Comparison of ENCODE assay signal across 1 cellular context in genomic region chr16:67943256-67943618, GRCh38.
A peak's percentile ranks its signal among the peaks of the same experiment; 100 is the strongest.
TF ChIP-seq lines count a peak whose summit lies in the region.

No MANE protein-coding gene starts in this region.

TF ChIP-seq in HepG2, 621 proteins besides CTCF, POLR2A, EP300 and RAD21 (continued from another document and continues in another):
- TF ChIP-seq E2F1 (CRISPR knock-in tag; IDR thresholded peaks at IDR 0.05), result no peak
- no peak for TF ChIP-seq E2F5 (CRISPR knock-in tag; conservative IDR thresholded peaks at IDR 0.05)
- TF ChIP-seq TP53 (CRISPR knock-in tag; conservative IDR thresholded peaks at IDR 0.05), result no peak
- 0 out of 2 replicates have a peak, but pooled peaks have one; percentile 7 for TF ChIP-seq FOXO4 (CRISPR knock-in tag; conservative IDR thresholded peaks at IDR 0.05)
- no peak; the same call in 1 of the 2 replicates for TF ChIP-seq PRMT3 (CRISPR knock-in tag; IDR thresholded peaks at IDR 0.05; ENCODE audit: borderline replicate concordance, low read depth)
- no peak for TF ChIP-seq ISX (CRISPR knock-in tag; conservative IDR thresholded peaks at IDR 0.05)
- no peak for TF ChIP-seq SNAI1 (CRISPR knock-in tag; IDR thresholded peaks at IDR 0.05; ENCODE audit: borderline replicate concordance)
- no peak for TF ChIP-seq MAFG (CRISPR knock-in tag; IDR thresholded peaks at IDR 0.05)
- peak; percentile 20; the same call in 1 of the 2 replicates for TF ChIP-seq PHF20 (CRISPR knock-in tag; IDR thresholded peaks at IDR 0.05)
- TF ChIP-seq ZNF83 (CRISPR knock-in tag; IDR thresholded peaks at IDR 0.05; ENCODE audit: borderline replicate concordance), result no peak
- peak; percentile 42; the same call in 1 of the 2 replicates for TF ChIP-seq FOXO1 (CRISPR knock-in tag; IDR thresholded peaks at IDR 0.05)
- TF ChIP-seq ZBTB26 (CRISPR knock-in tag; IDR thresholded peaks at IDR 0.05; ENCODE audit: borderline replicate concordance), result no peak
- no peak for TF ChIP-seq ZNF282 (IDR thresholded peaks at IDR 0.05; ENCODE audit: partially characterized antibody)
- TF ChIP-seq KMT2B (CRISPR knock-in tag; IDR thresholded peaks at IDR 0.05), result no peak; the same call in 1 of the 2 replicates
- peak; percentile 83 for TF ChIP-seq SALL1 (CRISPR knock-in tag; IDR thresholded peaks at IDR 0.05)
- TF ChIP-seq HDAC6 (IDR thresholded peaks at IDR 0.05; ENCODE audit: low read depth, low read length), result no peak
- peak; percentile 99 for TF ChIP-seq PAXIP1 (CRISPR knock-in tag; conservative IDR thresholded peaks at IDR 0.05)
- TF ChIP-seq ZMAT3 (CRISPR knock-in tag; conservative IDR thresholded peaks at IDR 0.05), result 0 out of 2 replicates have a peak, but pooled peaks have one; percentile 2
- no peak for TF ChIP-seq TOE1 (CRISPR knock-in tag; IDR thresholded peaks at IDR 0.05)
- peak; percentile 83 for TF ChIP-seq MED8 (CRISPR knock-in tag; IDR thresholded peaks at IDR 0.05; ENCODE audit: insufficient replicate concordance)
- no peak for TF ChIP-seq DBP (CRISPR knock-in tag; IDR thresholded peaks at IDR 0.05; ENCODE audit: not compliant biosample characterization)
- no peak for TF ChIP-seq MIER2 (CRISPR knock-in tag; IDR thresholded peaks at IDR 0.05)
- no peak for TF ChIP-seq NFIB (CRISPR knock-in tag; IDR thresholded peaks at IDR 0.05; ENCODE audit: borderline replicate concordance)
- TF ChIP-seq ZNF558 (CRISPR knock-in tag; IDR thresholded peaks at IDR 0.05; ENCODE audit: borderline replicate concordance), result no peak; the same call in 1 of the 2 replicates
- peak; percentile 26; the same call in 1 of the 2 replicates for TF ChIP-seq SOX5 (CRISPR knock-in tag; IDR thresholded peaks at IDR 0.05; ENCODE audit: borderline replicate concordance)
- TF ChIP-seq ZNF3 (CRISPR knock-in tag; IDR thresholded peaks at IDR 0.05), result no peak
- TF ChIP-seq YEATS4 (CRISPR knock-in tag; IDR thresholded peaks at IDR 0.05; ENCODE audit: borderline replicate concordance), result peak; percentile 20; the same call in 1 of the 2 replicates
- no peak for TF ChIP-seq ZNF496 (CRISPR knock-in tag; IDR thresholded peaks at IDR 0.05; ENCODE audit: insufficient replicate concordance)
- TF ChIP-seq ZSCAN31 (CRISPR knock-in tag; IDR thresholded peaks at IDR 0.05; ENCODE audit: low read depth), result no peak; the same call in 1 of the 2 replicates
- no peak for TF ChIP-seq GABPB1 (CRISPR knock-in tag; IDR thresholded peaks at IDR 0.05)
- no peak; the same call in 1 of the 2 replicates for TF ChIP-seq JUNB (CRISPR knock-in tag; IDR thresholded peaks at IDR 0.05; ENCODE audit: borderline replicate concordance)
- 0 out of 2 replicates have a peak, but pooled peaks have one; percentile 15 for TF ChIP-seq ZSCAN9 (CRISPR knock-in tag; IDR thresholded peaks at IDR 0.05; ENCODE audit: borderline replicate concordance)
- TF ChIP-seq FOSL2 (CRISPR knock-in tag; IDR thresholded peaks at IDR 0.05), result no peak; the same call in 1 of the 2 replicates
- no peak for TF ChIP-seq FOSL1 (CRISPR knock-in tag; IDR thresholded peaks at IDR 0.05; ENCODE audit: borderline replicate concordance)
- no peak for TF ChIP-seq SRSF9 (IDR thresholded peaks at IDR 0.05; ENCODE audit: borderline replicate concordance, insufficient read depth, low read depth, low read length, poor library complexity, severe bottlenecking)
- 0 out of 2 replicates have a peak, but pooled peaks have one; percentile 18 for TF ChIP-seq ZBTB3 (CRISPR knock-in tag; IDR thresholded peaks at IDR 0.05; ENCODE audit: borderline replicate concordance, low read depth)
- no peak for TF ChIP-seq TAF1 (CRISPR knock-in tag; IDR thresholded peaks at IDR 0.05)
- no peak for TF ChIP-seq SRY (CRISPR knock-in tag; IDR thresholded peaks at IDR 0.05)
- TF ChIP-seq ZNF713 (CRISPR knock-in tag; IDR thresholded peaks at IDR 0.05), result no peak
- TF ChIP-seq TOPORS (CRISPR knock-in tag; IDR thresholded peaks at IDR 0.05), result no peak
- no peak for TF ChIP-seq ZNF138 (CRISPR knock-in tag; IDR thresholded peaks at IDR 0.05; ENCODE audit: low read depth)
- TF ChIP-seq SNRNP70 (IDR thresholded peaks at IDR 0.05; ENCODE audit: low read depth, low read length), result no peak
- TF ChIP-seq ATF6 (CRISPR knock-in tag; conservative IDR thresholded peaks at IDR 0.05), result no peak
- no peak for TF ChIP-seq ZNF678 (CRISPR knock-in tag; IDR thresholded peaks at IDR 0.05)
- TF ChIP-seq ATF3 (CRISPR knock-in tag; IDR thresholded peaks at IDR 0.05), result no peak
- no peak; the same call in none of the 2 replicates for TF ChIP-seq ZNF691 (CRISPR knock-in tag; IDR thresholded peaks at IDR 0.05; ENCODE audit: borderline replicate concordance, low read depth)
- peak; percentile 74 for TF ChIP-seq SKI (IDR thresholded peaks at IDR 0.05; ENCODE audit: partially characterized antibody)
- no peak; the same call in 1 of the 2 replicates for TF ChIP-seq CSRNP2 (CRISPR knock-in tag; conservative IDR thresholded peaks at IDR 0.05; ENCODE audit: low read depth)
- TF ChIP-seq MAFF (IDR thresholded peaks at IDR 0.05; ENCODE audit: low read depth, low read length), result no peak
- no peak for TF ChIP-seq ZBTB43 (CRISPR knock-in tag; conservative IDR thresholded peaks at IDR 0.05)
